8 cellular contexts compared by ENCODE assay signal in genomic region chr10:59907918-59908807, GRCh38. TPM values are rescaled to one million over a fixed set of nuclear protein-coding genes. Genes with fewer than 3 reads are reported as not detected.
A peak's percentile ranks its signal among the peaks of the same experiment; 100 is the strongest.
DNase-seq lines count a peak whose midpoint lies in the region; ATAC-seq and TF ChIP-seq lines count a peak whose summit lies in the region.

No MANE protein-coding gene starts in this region.

- no peak for ATAC-seq in CD4-positive, CD25-positive, alpha-beta regulatory T cell (ENCODE audit: low read depth in 2 of 2)
- ATAC-seq in GM19395 (IDR thresholded peaks at IDR 0.05; ENCODE audit: unreplicated experiment) (peak; percentile 30), WTC11 (peak; percentile 62), lower lobe of right lung (peak; percentile 40 to 52)

- H3K36me3 Mint-ChIP-seq in CD4-positive, CD25-positive, alpha-beta regulatory T cell: no peaks in the 10 kb centered on the region
- peaks cover 6% of the 10 kb centered on the region for H3K36me3 Mint-ChIP-seq in WTC11

- peaks cover 34 to 51% (median 43%) of the 10 kb centered on the region in 4 donors for H3K4me1 Mint-ChIP-seq in CD4-positive, CD25-positive, alpha-beta regulatory T cell
- peaks cover 46% of the 10 kb centered on the region for H3K4me1 Mint-ChIP-seq in WTC11

- peaks cover 0 to 7% (median 3%) of the 10 kb centered on the region in 7 donors for H3K9me3 Mint-ChIP-seq in CD4-positive, CD25-positive, alpha-beta regulatory T cell
- peaks cover 7% of the 10 kb centered on the region for H3K9me3 Mint-ChIP-seq in WTC11

- TF ChIP-seq CTCF in WTC11 (IDR thresholded peaks at IDR 0.05) (no peak), lower lobe of right lung (IDR thresholded peaks at IDR 0.05) (no peak), BE2C (IDR thresholded peaks at IDR 0.05; ENCODE audit: low read depth, low read length) (no peak)

- POLR2A ChIA-PET in WTC11 (lab: Charles Lee): interaction anchor here (0.6 to 1.7 kb wide), 15 partner anchors 9 to 199 kb away, joined by 3 to 8 read pairs (median 4); partner anchors contain the start of gene SLC16A9

- H3K4me1 ChIP-seq in CD4-positive, CD25-positive, alpha-beta regulatory T cell (ENCODE audit: control insufficient read depth, insufficient read depth, low read length, poor library complexity, severe bottlenecking): peaks cover 44% of the 10 kb centered on the region
- H3K4me1 ChIP-seq in lower lobe of right lung: peaks cover 34% of the 10 kb centered on the region
- H3K4me1 ChIP-seq in BE2C: no peaks in the 10 kb centered on the region

- H3K36me3 ChIP-seq in CD4-positive, CD25-positive, alpha-beta regulatory T cell (ENCODE audit: control insufficient read depth, insufficient read depth, low read length): no peaks in the 10 kb centered on the region
- H3K36me3 ChIP-seq in lower lobe of right lung (no peaks in the 10 kb centered on the region), BE2C (no peaks in the 10 kb centered on the region)

- peak overlapping the region; percentile 83 for H3K27ac ChIP-seq in CD4-positive, CD25-positive, alpha-beta regulatory T cell (ENCODE audit: insufficient read depth, low read length, poor library complexity, severe bottlenecking)
- peak overlapping the region; percentile 92 for H3K27ac ChIP-seq in lower lobe of right lung

- H3K27me3 ChIP-seq in CD4-positive, CD25-positive, alpha-beta regulatory T cell (ENCODE audit: control insufficient read depth, insufficient read depth, low read length): no peaks in the 10 kb centered on the region
- no peaks in the 10 kb centered on the region for H3K27me3 ChIP-seq in lower lobe of right lung (ENCODE audit: low read depth)
- no peaks in the 10 kb centered on the region for H3K27me3 ChIP-seq in BE2C

- H3K27me3 Mint-ChIP-seq in CD4-positive, CD25-positive, alpha-beta regulatory T cell: no peaks in the 10 kb centered on the region
- no peaks in the 10 kb centered on the region for H3K27me3 Mint-ChIP-seq in WTC11 (ENCODE audit: low read depth)

- H3K4me3 Mint-ChIP-seq in CD4-positive, CD25-positive, alpha-beta regulatory T cell: peak overlapping the region; percentile 93 to 98 (median 96)
- peak overlapping the region; percentile 98 for H3K4me3 Mint-ChIP-seq in WTC11

- DNase-seq in CD4-positive, CD25-positive, alpha-beta regulatory T cell: peak; percentile 15 to 80 (median 29)
- DNase-seq in KG1 (lab: John Stamatoyannopoulos, UW): peak; percentile 66
- DNase-seq in WTC11 (ENCODE audit: low spot score): peak; percentile 64
- DNase-seq in ecto neural progenitor cell (ENCODE audit: low spot score): peak; percentile 64
- peak; percentile 60 for DNase-seq in lower lobe of right lung
- peak; percentile 32 to 36 for DNase-seq in stimulated activated CD8-positive, alpha-beta memory T cell treated with anti-CD3 and anti-CD28 coated beads, Interleukin-15, amount 100 ng/mL, for 48 hours (ENCODE audit: low read depth in 2 of 2)
- DNase-seq in BE2C: no peak

- no peaks in the 10 kb centered on the region for H3K9me3 ChIP-seq in CD4-positive, CD25-positive, alpha-beta regulatory T cell (ENCODE audit: control insufficient read depth in 2 of 2, low read length in 2 of 2)
- H3K9me3 ChIP-seq in lower lobe of right lung (no peaks in the 10 kb centered on the region), BE2C (no peaks in the 10 kb centered on the region)

- peak overlapping the region; percentile 97 for H3K4me3 ChIP-seq in CD4-positive, CD25-positive, alpha-beta regulatory T cell (ENCODE audit: low read depth, low read length)
- H3K4me3 ChIP-seq in lower lobe of right lung (peak overlapping the region; percentile 97), BE2C (ENCODE audit: low read depth, low read length) (no peak overlapping the region)

- CTCF ChIA-PET in WTC11 (lab: Charles Lee): interaction anchor here (1.1 to 1.6 kb wide), 4 partner anchors 20 to 78 kb away, joined by 3 to 10 read pairs (median 4); no protein-coding TSS in a partner anchor

- H3K27ac Mint-ChIP-seq in CD4-positive, CD25-positive, alpha-beta regulatory T cell: peak overlapping the region; percentile 91 to 98 (median 98)
- H3K27ac Mint-ChIP-seq in WTC11: peak overlapping the region; percentile 100

- intact Hi-C loops in lower lobe of right lung (cut with DNase I): no loop called here

TF ChIP-seq in WTC11, 78 proteins besides CTCF, POLR2A, EP300 and RAD21:
- no peak for TF ChIP-seq SOX15 (CRISPR knock-in tag; IDR thresholded peaks at IDR 0.05)
- no peak for TF ChIP-seq IRF2 (CRISPR knock-in tag; IDR thresholded peaks at IDR 0.05; ENCODE audit: borderline replicate concordance, low read depth)
- TF ChIP-seq RORB (CRISPR knock-in tag; IDR thresholded peaks at IDR 0.05): no peak
- TF ChIP-seq USF2 (CRISPR knock-in tag; IDR thresholded peaks at IDR 0.05): no peak
- TF ChIP-seq TEAD1 (CRISPR knock-in tag; IDR thresholded peaks at IDR 0.05): 0 out of 2 replicates have a peak, but pooled peaks have one; percentile 29
TF ChIP-seq in WTC11: peak in this region for 1.

RNA-seq across cellular contexts. Expression of gene CCDC6, which starts 1.8 kb away (rescaled TPM):
- total RNA-seq in CD4-positive, CD25-positive, alpha-beta regulatory T cell: 24.8 TPM
- polyA plus RNA-seq in CD4-positive, CD25-positive, alpha-beta regulatory T cell: 1 to 10 TPM; 4.4 to 5.1 (median 4.8) TPM
- total RNA-seq in WTC11 (2021) (48.4 to 55.2 TPM (median 49.8 TPM) in 3 replicates), lower lobe of right lung (50.6 TPM)
- 11.4 TPM for polyA plus RNA-seq in BE2C (2012; ENCODE audit: insufficient read depth, insufficient read length, low read depth)

Comparison
In these comparisons a context has a peak if more than half of its experiments do, and no peak if none do; other contexts are left out.
1. ATAC-seq: peak in GM19395 (single experiment), WTC11 (single experiment) and lower lobe of right lung (2 of 2); none in CD4-positive, CD25-positive, alpha-beta regulatory T cell (0 of 2).